ENCODE assay signal across 2 cellular contexts in genomic region chr6:34407915-34408314, GRCh38. TPM values are rescaled to one million over a fixed set of nuclear protein-coding genes. Genes with fewer than 3 reads are reported as not detected.
"Had no signal": no experiment of that assay in that cellular context is flagged by ENCODE, and none has a peak within 500 bp of the region (broad histone marks: within the 10 kb centered on the region; RNA-seq: fewer than 3 reads in every experiment).

No MANE protein-coding gene starts in this region.

RNA-seq across cellular contexts. Expression of gene PACSIN1, which starts 58.0 kb away (rescaled TPM):
- total RNA-seq: LHCN-M2, MCF 10A had no signal
